Comparison of ENCODE assay signal across 41 cellular contexts in genomic region chr5:67681703-67682102, GRCh38.
"Had no signal": no experiment of that assay in that cellular context is flagged by ENCODE, and none has a peak within 500 bp of the region (broad histone marks: within the 10 kb centered on the region; RNA-seq: fewer than 3 reads in every experiment).

No MANE protein-coding gene starts in this region.

- H3K27ac ChIP-seq: adrenal gland, ascending aorta, body of pancreas, brain microvascular endothelial cell, breast epithelium, cardiac muscle cell had no signal

- H3K27me3 ChIP-seq: adrenal gland, ascending aorta, body of pancreas, brain microvascular endothelial cell, breast epithelium, cardiac muscle cell had no signal

- H3K4me1 Mint-ChIP-seq: activated naive CD4-positive, alpha-beta T cell treated with anti-CD3 and anti-CD28 coated beads, Interleukin-2, amount 10 ng/mL, durations not matched to agents 7 days and 5 days; activated naive CD4-positive, alpha-beta T cell treated with anti-CD3 and anti-CD28 coated beads, Interleukin-2, amount 50 U/mL, for 24 hours; activated naive CD8-positive, alpha-beta T cell treated with anti-CD3 and anti-CD28 coated beads for 36 hours; activated naive CD8-positive, alpha-beta T cell treated with anti-CD3 and anti-CD28 coated beads, Interleukin-2, amount 10 ng/mL, durations not matched to agents 7 days and 5 days; activated naive CD8-positive, alpha-beta T cell treated with anti-CD3 and anti-CD28 coated beads, Interleukin-2, amount 50 U/mL, for 24 hours; activated T-helper 17 cell treated with anti-CD3 and anti-CD28 coated beads, Interleukin-2, amount 50 U/mL, for 72 hours; central memory CD8-positive, alpha-beta T cell had no signal

- H3K36me3 Mint-ChIP-seq: activated naive CD4-positive, alpha-beta T cell treated with anti-CD3 and anti-CD28 coated beads, Interleukin-2, amount 10 ng/mL, durations not matched to agents 7 days and 5 days; activated naive CD4-positive, alpha-beta T cell treated with anti-CD3 and anti-CD28 coated beads, Interleukin-2, amount 50 U/mL, for 24 hours; activated naive CD4-positive, alpha-beta T cell treated with anti-CD3 and anti-CD28 coated beads, Interleukin-2, amount 50 U/mL, for 72 hours; activated naive CD8-positive, alpha-beta T cell treated with anti-CD3 and anti-CD28 coated beads for 36 hours; activated naive CD8-positive, alpha-beta T cell treated with anti-CD3 and anti-CD28 coated beads, Interleukin-2, amount 10 ng/mL, durations not matched to agents 7 days and 5 days; brain had no signal

- ATAC-seq: activated naive CD4-positive, alpha-beta T cell treated with anti-CD3 and anti-CD28 coated beads, Interleukin-2, amount 50 U/mL, for 72 hours; activated naive CD8-positive, alpha-beta T cell treated with anti-CD3 and anti-CD28 coated beads, Interleukin-2, amount 50 U/mL, for 24 hours; activated T-cell treated with anti-CD3 and anti-CD28 coated beads, Interleukin-2, amount 50 U/mL, for 4 hours; activated T-cell treated with anti-CD3 and anti-CD28 coated beads, Interleukin-2, amount 50 U/mL, for 72 hours; activated T-helper 17 cell treated with anti-CD3 and anti-CD28 coated beads, Interleukin-2, amount 50 U/mL, for 72 hours; body of pancreas had no signal

- H3K4me1 ChIP-seq: adrenal gland, ascending aorta, body of pancreas, breast epithelium had no signal

- H3K27me3 Mint-ChIP-seq: activated naive CD4-positive, alpha-beta T cell treated with anti-CD3 and anti-CD28 coated beads, Interleukin-2, amount 10 ng/mL, durations not matched to agents 7 days and 5 days; brain had no signal

- DNase-seq: activated effector memory CD4-positive, alpha-beta T cell treated with anti-CD3 and anti-CD28 coated beads, Interleukin-2, amount 50 U/mL, for 16 hours; activated effector memory CD4-positive, alpha-beta T cell treated with Interleukin-2 at 50 U/mL for 16 hours; activated gamma-delta T cell; activated gamma-delta T cell treated with Interleukin-2 at 50 U/mL for 16 hours; activated naive CD4-positive, alpha-beta T cell; activated naive CD4-positive, alpha-beta T cell treated with anti-CD3 and anti-CD28 coated beads for 36 hours; activated naive CD4-positive, alpha-beta T cell treated with anti-CD3 and anti-CD28 coated beads, Interleukin-2, amount 10 ng/mL, durations not matched to agents 7 days and 5 days; activated naive CD4-positive, alpha-beta T cell treated with anti-CD3 and anti-CD28 coated beads, Interleukin-2, amount 50 U/mL, for 16 hours; activated naive CD4-positive, alpha-beta T cell treated with Interleukin-2 at 50 U/mL for 16 hours; activated naive CD8-positive, alpha-beta T cell treated with anti-CD3 and anti-CD28 coated beads for 36 hours; activated naive CD8-positive, alpha-beta T cell treated with anti-CD3 and anti-CD28 coated beads, Interleukin-2, amount 10 ng/mL, durations not matched to agents 7 days and 5 days; activated naive CD8-positive, alpha-beta T cell treated with anti-CD3 and anti-CD28 coated beads, Interleukin-2, amount 50 U/mL, for 24 hours; activated T-cell treated with anti-CD3 and anti-CD28 coated beads for 4 hours; activated T-cell treated with anti-CD3 and anti-CD28 coated beads, Interleukin-2, amount 50 U/mL, for 1 hour; activated T-cell treated with anti-CD3 and anti-CD28 coated beads, Interleukin-2, amount 50 U/mL, for 24 hours; activated T-cell treated with anti-CD3 and anti-CD28 coated beads, Interleukin-2, amount 50 U/mL, for 4 hours; activated T-cell treated with anti-CD3 and anti-CD28 coated beads, Interleukin-2, amount 50 U/mL, for 48 hours; activated T-cell treated with anti-CD3 and anti-CD28 coated beads, Interleukin-2, amount 50 U/mL, for 72 hours; adrenal gland; amniotic stem cell; amygdala; anterior cingulate cortex; aorta; body of pancreas; brain microvascular endothelial cell; caudate nucleus; central memory CD4-positive, alpha-beta T cell; cerebellar nuclear complex had no signal

- H3K9me3 Mint-ChIP-seq: activated naive CD4-positive, alpha-beta T cell treated with anti-CD3 and anti-CD28 coated beads for 36 hours; activated naive CD4-positive, alpha-beta T cell treated with anti-CD3 and anti-CD28 coated beads, Interleukin-2, amount 10 ng/mL, durations not matched to agents 7 days and 5 days; activated T-cell treated with anti-CD3 and anti-CD28 coated beads, Interleukin-2, amount 50 U/mL, for 24 hours; activated T-cell treated with anti-CD3 and anti-CD28 coated beads, Interleukin-2, amount 50 U/mL, for 4 hours; activated T-cell treated with anti-CD3 and anti-CD28 coated beads, Interleukin-2, amount 50 U/mL, for 72 hours; activated T-helper 1 cell treated with anti-CD3 and anti-CD28 coated beads, Interleukin-12 subunit alpha, Interleukin-12 subunit beta, Interleukin-2, Interleukin-4 antibody, amounts not matched to agents 30 ng/mL and 10 ng/mL and 1 ng/mL, durations not matched to agents 14 hours and 24 hours and 36 hours; activated T-helper 17 cell treated with anti-CD3 and anti-CD28 coated beads, Interleukin-2, amount 50 U/mL, for 72 hours; activated T-helper 2 cell treated with anti-CD3 and anti-CD28 coated beads, Interferon-gamma antibody, Interleukin-2, Interleukin-4, amounts not matched to agents 10 μg/mL and 5 μg/mL and 100 μg/mL, durations not matched to agents 14 hours and 24 hours and 36 hours; central memory CD8-positive, alpha-beta T cell had no signal

- FAIRE-seq: astrocyte, bronchial epithelial cell had no signal

- H3K9me3 ChIP-seq: adrenal gland, ascending aorta, body of pancreas, breast epithelium had no signal

- H3K4me3 Mint-ChIP-seq: activated naive CD4-positive, alpha-beta T cell treated with anti-CD3 and anti-CD28 coated beads for 36 hours; activated naive CD4-positive, alpha-beta T cell treated with anti-CD3 and anti-CD28 coated beads, Interleukin-2, amount 10 ng/mL, durations not matched to agents 7 days and 5 days; activated naive CD4-positive, alpha-beta T cell treated with anti-CD3 and anti-CD28 coated beads, Interleukin-2, amount 50 U/mL, for 24 hours; activated naive CD8-positive, alpha-beta T cell; activated naive CD8-positive, alpha-beta T cell treated with anti-CD3 and anti-CD28 coated beads for 36 hours; activated naive CD8-positive, alpha-beta T cell treated with anti-CD3 and anti-CD28 coated beads, Interleukin-2, amount 10 ng/mL, durations not matched to agents 7 days and 5 days; activated naive CD8-positive, alpha-beta T cell treated with anti-CD3 and anti-CD28 coated beads, Interleukin-2, amount 50 U/mL, for 24 hours; activated T-cell treated with anti-CD3 and anti-CD28 coated beads, Interleukin-2, amount 50 U/mL, for 24 hours; activated T-cell treated with anti-CD3 and anti-CD28 coated beads, Interleukin-2, amount 50 U/mL, for 4 hours; activated T-cell treated with anti-CD3 and anti-CD28 coated beads, Interleukin-2, amount 50 U/mL, for 72 hours; activated T-helper 1 cell treated with anti-CD3 and anti-CD28 coated beads, Interleukin-12 subunit alpha, Interleukin-12 subunit beta, Interleukin-2, Interleukin-4 antibody, amounts not matched to agents 30 ng/mL and 10 ng/mL and 1 ng/mL, durations not matched to agents 14 hours and 24 hours and 36 hours; activated T-helper 17 cell treated with anti-CD3 and anti-CD28 coated beads, Interleukin-2, amount 50 U/mL, for 72 hours; brain; central memory CD8-positive, alpha-beta T cell had no signal

- H3K36me3 ChIP-seq: adrenal gland, ascending aorta, brain microvascular endothelial cell, breast epithelium, cardiac muscle cell had no signal

- H3K27ac Mint-ChIP-seq: activated naive CD4-positive, alpha-beta T cell treated with anti-CD3 and anti-CD28 coated beads for 36 hours; activated naive CD4-positive, alpha-beta T cell treated with anti-CD3 and anti-CD28 coated beads, Interleukin-2, amount 10 ng/mL, durations not matched to agents 7 days and 5 days; activated naive CD4-positive, alpha-beta T cell treated with anti-CD3 and anti-CD28 coated beads, Interleukin-2, amount 50 U/mL, for 24 hours; activated naive CD4-positive, alpha-beta T cell treated with anti-CD3 and anti-CD28 coated beads, Interleukin-2, amount 50 U/mL, for 72 hours; activated naive CD8-positive, alpha-beta T cell; activated naive CD8-positive, alpha-beta T cell treated with anti-CD3 and anti-CD28 coated beads for 36 hours; activated naive CD8-positive, alpha-beta T cell treated with anti-CD3 and anti-CD28 coated beads, Interleukin-2, amount 10 ng/mL, durations not matched to agents 7 days and 5 days; activated naive CD8-positive, alpha-beta T cell treated with anti-CD3 and anti-CD28 coated beads, Interleukin-2, amount 50 U/mL, for 24 hours; activated T-cell treated with anti-CD3 and anti-CD28 coated beads, Interleukin-2, amount 50 U/mL, for 24 hours; activated T-cell treated with anti-CD3 and anti-CD28 coated beads, Interleukin-2, amount 50 U/mL, for 72 hours; activated T-helper 1 cell treated with anti-CD3 and anti-CD28 coated beads, Interleukin-12 subunit alpha, Interleukin-12 subunit beta, Interleukin-2, Interleukin-4 antibody, amounts not matched to agents 30 ng/mL and 10 ng/mL and 1 ng/mL, durations not matched to agents 14 hours and 24 hours and 36 hours; activated T-helper 17 cell treated with anti-CD3 and anti-CD28 coated beads, Interleukin-2, amount 50 U/mL, for 72 hours; activated T-helper 2 cell treated with anti-CD3 and anti-CD28 coated beads, Interferon-gamma antibody, Interleukin-2, Interleukin-4, amounts not matched to agents 10 μg/mL and 5 μg/mL and 100 μg/mL, durations not matched to agents 14 hours and 24 hours and 36 hours; brain had no signal

- H3K4me3 ChIP-seq: adrenal gland, ascending aorta, body of pancreas, breast epithelium, cardiac muscle cell had no signal
